Comparison of ENCODE assay signal across 1 cellular context in the genomic region with DNA sequence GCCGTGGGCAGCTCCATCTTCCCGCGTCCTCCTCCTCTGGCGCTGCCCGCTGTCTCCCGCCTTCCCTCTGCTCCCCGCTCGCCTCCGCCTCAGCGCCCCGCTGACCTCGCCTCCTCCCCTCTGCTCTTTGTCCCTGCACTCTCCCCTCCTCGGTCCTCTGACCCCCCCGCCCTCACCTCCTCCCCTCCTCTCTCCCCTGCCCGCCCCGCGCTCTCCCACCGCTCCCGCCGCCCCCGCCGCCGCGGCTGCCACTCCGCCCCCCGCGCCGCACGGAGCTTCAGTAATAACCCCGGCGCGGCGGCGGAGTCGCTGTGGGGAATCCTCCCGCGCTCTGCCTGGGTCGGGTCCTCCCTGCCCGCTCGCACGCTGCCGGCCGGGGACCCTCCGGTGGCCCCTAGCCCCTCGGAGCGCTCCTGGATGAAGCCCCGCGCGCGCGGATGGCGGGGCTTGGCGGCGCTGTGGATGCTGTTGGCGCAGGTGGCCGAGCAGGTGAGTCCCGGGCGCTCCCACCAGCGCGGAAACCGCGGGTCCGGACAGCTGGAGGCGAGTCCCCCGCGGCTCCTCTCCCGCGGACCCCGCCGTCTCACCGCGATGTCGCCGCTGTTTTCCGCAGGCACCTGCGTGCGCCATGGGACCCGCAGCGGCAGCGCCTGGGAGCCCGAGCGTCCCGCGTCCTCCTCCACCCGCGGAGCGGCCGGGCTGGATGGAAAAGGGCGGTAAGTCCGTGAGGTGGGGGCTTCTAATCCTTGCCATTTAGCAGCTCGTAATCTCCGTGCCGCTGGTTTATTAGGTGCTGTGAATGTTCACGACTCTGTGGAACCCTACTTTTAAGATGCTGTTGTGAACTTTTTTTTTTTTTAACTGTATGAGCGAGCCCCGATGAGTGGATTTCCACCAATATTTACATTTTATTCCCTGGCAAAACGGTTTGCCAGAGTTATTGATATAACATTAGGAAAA.
TF ChIP-seq lines count a peak whose summit lies in the region.

Gene ADAMTS16 (plus strand): TSS at position 280 of the 960 bp plus-strand sequence. CDS start 138 bp downstream, at position 418.

TF ChIP-seq in neural cell, 6 proteins besides CTCF, POLR2A, EP300 and RAD21:
- TF ChIP-seq, protein P1, sequence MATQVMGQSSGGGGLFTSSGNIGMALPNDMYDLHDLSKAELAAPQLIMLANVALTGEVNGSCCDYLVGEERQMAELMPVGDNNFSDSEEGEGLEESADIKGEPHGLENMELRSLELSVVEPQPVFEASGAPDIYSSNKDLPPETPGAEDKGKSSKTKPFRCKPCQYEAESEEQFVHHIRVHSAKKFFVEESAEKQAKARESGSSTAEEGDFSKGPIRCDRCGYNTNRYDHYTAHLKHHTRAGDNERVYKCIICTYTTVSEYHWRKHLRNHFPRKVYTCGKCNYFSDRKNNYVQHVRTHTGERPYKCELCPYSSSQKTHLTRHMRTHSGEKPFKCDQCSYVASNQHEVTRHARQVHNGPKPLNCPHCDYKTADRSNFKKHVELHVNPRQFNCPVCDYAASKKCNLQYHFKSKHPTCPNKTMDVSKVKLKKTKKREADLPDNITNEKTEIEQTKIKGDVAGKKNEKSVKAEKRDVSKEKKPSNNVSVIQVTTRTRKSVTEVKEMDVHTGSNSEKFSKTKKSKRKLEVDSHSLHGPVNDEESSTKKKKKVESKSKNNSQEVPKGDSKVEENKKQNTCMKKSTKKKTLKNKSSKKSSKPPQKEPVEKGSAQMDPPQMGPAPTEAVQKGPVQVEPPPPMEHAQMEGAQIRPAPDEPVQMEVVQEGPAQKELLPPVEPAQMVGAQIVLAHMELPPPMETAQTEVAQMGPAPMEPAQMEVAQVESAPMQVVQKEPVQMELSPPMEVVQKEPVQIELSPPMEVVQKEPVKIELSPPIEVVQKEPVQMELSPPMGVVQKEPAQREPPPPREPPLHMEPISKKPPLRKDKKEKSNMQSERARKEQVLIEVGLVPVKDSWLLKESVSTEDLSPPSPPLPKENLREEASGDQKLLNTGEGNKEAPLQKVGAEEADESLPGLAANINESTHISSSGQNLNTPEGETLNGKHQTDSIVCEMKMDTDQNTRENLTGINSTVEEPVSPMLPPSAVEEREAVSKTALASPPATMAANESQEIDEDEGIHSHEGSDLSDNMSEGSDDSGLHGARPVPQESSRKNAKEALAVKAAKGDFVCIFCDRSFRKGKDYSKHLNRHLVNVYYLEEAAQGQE (IDR thresholded peaks at IDR 0.05; ENCODE audit: borderline replicate concordance): no peak
- peak; percentile 46 for TF ChIP-seq POLR2AphosphoS5 (IDR thresholded peaks at IDR 0.05)
- TF ChIP-seq SMC3 (conservative IDR thresholded peaks at IDR 0.05; ENCODE audit: poor library complexity): peak; percentile 34
- no peak for TF ChIP-seq EZH2 (IDR thresholded peaks at IDR 0.05; ENCODE audit: borderline replicate concordance, insufficient read depth, low read length, poor library complexity, severe bottlenecking)
- peak; percentile 2 for TF ChIP-seq TAF1 (IDR thresholded peaks at IDR 0.05; ENCODE audit: low read depth)
- peak; percentile 53 for TF ChIP-seq MXI1 (conservative IDR thresholded peaks at IDR 0.05; ENCODE audit: poor library complexity, severe bottlenecking)
